ENCODE assay signal across 11 cellular contexts in genomic region chr4:156547439-156547838, GRCh38.
DNase-seq lines count a peak whose midpoint lies in the region; ATAC-seq and TF ChIP-seq lines count a peak whose summit lies in the region.
"Had no signal": no experiment of that assay in that cellular context is flagged by ENCODE, and none has a peak within 500 bp of the region (broad histone marks: within the 10 kb centered on the region; RNA-seq: fewer than 3 reads in every experiment).

No MANE protein-coding gene starts in this region.

- TF ChIP-seq EP300 in gastroesophageal sphincter (IDR thresholded peaks at IDR 0.05): no peak

- H3K27me3 Mint-ChIP-seq in HFFc6 (ENCODE audit: insufficient read depth): no peaks in the 10 kb centered on the region
- H3K27me3 Mint-ChIP-seq in GM23338 (ENCODE audit: insufficient read depth, low read depth, poor library complexity): no peaks in the 10 kb centered on the region
- H3K27me3 Mint-ChIP-seq in activated T-helper 2 cell treated with anti-CD3 and anti-CD28 coated beads, Interferon-gamma antibody, Interleukin-2, Interleukin-4, amounts not matched to agents 10 μg/mL and 5 μg/mL and 100 μg/mL, durations not matched to agents 14 hours and 24 hours and 36 hours (ENCODE audit: low read depth): no peaks in the 10 kb centered on the region
- H3K27me3 Mint-ChIP-seq: progenitor cell of endocrine pancreas had no signal

- TF ChIP-seq CTCF in HFFc6 (IDR thresholded peaks at IDR 0.05) (no peak), gastroesophageal sphincter (IDR thresholded peaks at IDR 0.05) (no peak), thoracic aorta (IDR thresholded peaks at IDR 0.05) (no peak), GM23338 (conservative IDR thresholded peaks at IDR 0.05; ENCODE audit: low read depth in 2 of 2) (no peak)

- H3K4me3 ChIP-seq in gastroesophageal sphincter (no peak overlapping the region), thoracic aorta (no peak overlapping the region), GM23338 (no peak overlapping the region)

- no peaks in the 10 kb centered on the region for H3K79me2 ChIP-seq in GM23338 (replicated peaks; ENCODE audit: insufficient read depth)

- peak; percentile 88 for DNase-seq in HFFc6
- no peak for DNase-seq in thoracic aorta (ENCODE audit: low spot score)
- DNase-seq in GM23338 (ENCODE audit: low spot score): no peak
- no peak for DNase-seq in activated T-helper 2 cell treated with anti-CD3 and anti-CD28 coated beads, Interferon-gamma antibody, Interleukin-2, Interleukin-4, amounts not matched to agents 10 μg/mL and 5 μg/mL and 100 μg/mL, durations not matched to agents 14 hours and 24 hours and 36 hours (ENCODE audit: low spot score)
- DNase-seq: central memory CD4-positive, alpha-beta T cell; NCI-H2029 treated with DMSO at 0.1 percent for 48 hours had no signal

- ATAC-seq in SK-N-SH treated with all-trans-retinoic acid at 6 μM for 48 hours: peak; percentile 97
- peak; percentile 41 for ATAC-seq in gastroesophageal sphincter
- ATAC-seq in thoracic aorta (ENCODE audit: insufficient number of reproducible peaks, low FRiP score, low read depth): peak; percentile 89
- no peak for ATAC-seq in GM21367 (IDR thresholded peaks at IDR 0.05; ENCODE audit: unreplicated experiment)
- no peak for ATAC-seq in HG02981 (IDR thresholded peaks at IDR 0.05; ENCODE audit: unreplicated experiment)
- ATAC-seq in GM23338: no peak

- H3K27ac ChIP-seq in gastroesophageal sphincter (no peak overlapping the region), thoracic aorta (peak overlapping the region; percentile 58 to 66), GM23338 (ENCODE audit: low read depth) (no peak overlapping the region)

- H3K36me3 ChIP-seq in gastroesophageal sphincter (no peaks in the 10 kb centered on the region), thoracic aorta (no peaks in the 10 kb centered on the region), GM23338 (ENCODE audit: insufficient read depth) (no peaks in the 10 kb centered on the region)

- H3K9me3 Mint-ChIP-seq in HFFc6 (no peaks in the 10 kb centered on the region), GM23338 (no peaks in the 10 kb centered on the region)
- no peaks in the 10 kb centered on the region for H3K9me3 Mint-ChIP-seq in activated T-helper 2 cell treated with anti-CD3 and anti-CD28 coated beads, Interferon-gamma antibody, Interleukin-2, Interleukin-4, amounts not matched to agents 10 μg/mL and 5 μg/mL and 100 μg/mL, durations not matched to agents 14 hours and 24 hours and 36 hours

- TF ChIP-seq POLR2A in gastroesophageal sphincter (IDR thresholded peaks at IDR 0.05): no peak

- no peaks in the 10 kb centered on the region for H3K27me3 ChIP-seq in gastroesophageal sphincter
- no peaks in the 10 kb centered on the region for H3K27me3 ChIP-seq in thoracic aorta (replicated peaks; ENCODE audit: insufficient read depth)
- no peaks in the 10 kb centered on the region for H3K27me3 ChIP-seq in GM23338 (ENCODE audit: insufficient read depth)

- no peaks in the 10 kb centered on the region for H3F3A ChIP-seq in GM23338 (replicated peaks; ENCODE audit: low read depth)

- H3K4me1 ChIP-seq in gastroesophageal sphincter: peaks cover 0 to 10% (median 0%) of the 10 kb centered on the region in 3 donors
- peaks cover 24 to 40% of the 10 kb centered on the region in 2 donors for H3K4me1 ChIP-seq in thoracic aorta (ENCODE audit: control insufficient read depth in 1 of 2, low read depth in 2 of 2)
- H3K4me1 ChIP-seq in GM23338 (ENCODE audit: insufficient read depth): no peaks in the 10 kb centered on the region

- H3K4me3 Mint-ChIP-seq in HFFc6 (peak overlapping the region; percentile 52), GM23338 (no peak overlapping the region)
- H3K4me3 Mint-ChIP-seq in activated T-helper 2 cell treated with anti-CD3 and anti-CD28 coated beads, Interferon-gamma antibody, Interleukin-2, Interleukin-4, amounts not matched to agents 10 μg/mL and 5 μg/mL and 100 μg/mL, durations not matched to agents 14 hours and 24 hours and 36 hours (ENCODE audit: low read depth): no peak overlapping the region

- H3K36me3 Mint-ChIP-seq in HFFc6 (ENCODE audit: low read depth) (peaks cover 10% of the 10 kb centered on the region; the same call in 1 of the 2 replicates), GM23338 (ENCODE audit: low read depth) (no peaks in the 10 kb centered on the region)
- H3K36me3 Mint-ChIP-seq in activated T-helper 2 cell treated with anti-CD3 and anti-CD28 coated beads, Interferon-gamma antibody, Interleukin-2, Interleukin-4, amounts not matched to agents 10 μg/mL and 5 μg/mL and 100 μg/mL, durations not matched to agents 14 hours and 24 hours and 36 hours (ENCODE audit: low read depth): no peaks in the 10 kb centered on the region

- H4K20me1 ChIP-seq in GM23338 (replicated peaks; ENCODE audit: insufficient read depth): no peaks in the 10 kb centered on the region

- H2AFZ ChIP-seq in GM23338: no peak overlapping the region

- no peak overlapping the region for H3K4me2 ChIP-seq in GM23338

- intact Hi-C loops in activated T-helper 2 cell treated with anti-CD3 and anti-CD28 coated beads, Interferon-gamma antibody, Interleukin-2, Interleukin-4, amounts not matched to agents 10 μg/mL and 5 μg/mL and 100 μg/mL, durations not matched to agents 14 hours and 24 hours and 36 hours (cut with micrococcal nuclease): no loop called here

- no peaks in the 10 kb centered on the region for H3K9me3 ChIP-seq in gastroesophageal sphincter
- H3K9me3 ChIP-seq in thoracic aorta: no peaks in the 10 kb centered on the region

- H3K4me1 Mint-ChIP-seq in HFFc6 (ENCODE audit: low read depth) (peaks cover 53% of the 10 kb centered on the region), GM23338 (no peaks in the 10 kb centered on the region)
- H3K4me1 Mint-ChIP-seq in activated T-helper 2 cell treated with anti-CD3 and anti-CD28 coated beads, Interferon-gamma antibody, Interleukin-2, Interleukin-4, amounts not matched to agents 10 μg/mL and 5 μg/mL and 100 μg/mL, durations not matched to agents 14 hours and 24 hours and 36 hours (ENCODE audit: low read depth): no peaks in the 10 kb centered on the region

- H3K27ac Mint-ChIP-seq in HFFc6 (peak overlapping the region; percentile 82), GM23338 (no peak overlapping the region)
- H3K27ac Mint-ChIP-seq in activated T-helper 2 cell treated with anti-CD3 and anti-CD28 coated beads, Interferon-gamma antibody, Interleukin-2, Interleukin-4, amounts not matched to agents 10 μg/mL and 5 μg/mL and 100 μg/mL, durations not matched to agents 14 hours and 24 hours and 36 hours: no peak overlapping the region
- H3K27ac Mint-ChIP-seq: progenitor cell of endocrine pancreas had no signal

- H3K9me2 ChIP-seq in GM23338 (ENCODE audit: insufficient read depth): no peaks in the 10 kb centered on the region

- WGBS in gastroesophageal sphincter (ENCODE audit: low coverage in 1 of 2), 2 donors: 44% methylated on average over 2 of the region's 2 CpGs

TF ChIP-seq in SK-N-SH treated with all-trans-retinoic acid at 6 μM for 48 hours, 23 proteins besides CTCF, POLR2A, EP300 and RAD21:
- TF ChIP-seq TOX (CRISPR knock-in tag; IDR thresholded peaks at IDR 0.05; ENCODE audit: borderline replicate concordance): peak; percentile 63; the same call in 1 of the 2 replicates
- no peak for TF ChIP-seq PPARA (CRISPR knock-in tag; IDR thresholded peaks at IDR 0.05; ENCODE audit: borderline replicate concordance)
- no peak for TF ChIP-seq ZNF70 (CRISPR knock-in tag; IDR thresholded peaks at IDR 0.05)

TF ChIP-seq in GM23338, 12 proteins besides CTCF, POLR2A, EP300 and RAD21 (continues in another document):
- TF ChIP-seq EZH2 (IDR thresholded peaks at IDR 0.05; ENCODE audit: low read depth, unreplicated experiment): no peak
- TF ChIP-seq POLR2AphosphoS5 (IDR thresholded peaks at IDR 0.05; ENCODE audit: low read depth): no peak
- TF ChIP-seq REST (IDR thresholded peaks at IDR 0.05; ENCODE audit: unreplicated experiment): no peak
- no peak for TF ChIP-seq STAT1 (IDR thresholded peaks at IDR 0.05; ENCODE audit: unreplicated experiment)
- TF ChIP-seq EZH2phosphoT487 (IDR thresholded peaks at IDR 0.05; ENCODE audit: unreplicated experiment): no peak
- no peak for TF ChIP-seq ETS1 (IDR thresholded peaks at IDR 0.05)

Comparison
In these comparisons a context has a peak if more than half of its experiments do, and no peak if none do; other contexts are left out.
1. ATAC-seq: peak in SK-N-SH treated with all-trans-retinoic acid at 6 μM for 48 hours (single experiment), gastroesophageal sphincter (single experiment) and thoracic aorta (single experiment); none in GM21367 (single experiment), HG02981 (single experiment) and GM23338 (single experiment).
2. H3K27ac ChIP-seq: peak in thoracic aorta (2 of 2); none in gastroesophageal sphincter (0 of 4) and GM23338 (single experiment).